Comparison of ENCODE assay signal across 2 cellular contexts in the genomic region with DNA sequence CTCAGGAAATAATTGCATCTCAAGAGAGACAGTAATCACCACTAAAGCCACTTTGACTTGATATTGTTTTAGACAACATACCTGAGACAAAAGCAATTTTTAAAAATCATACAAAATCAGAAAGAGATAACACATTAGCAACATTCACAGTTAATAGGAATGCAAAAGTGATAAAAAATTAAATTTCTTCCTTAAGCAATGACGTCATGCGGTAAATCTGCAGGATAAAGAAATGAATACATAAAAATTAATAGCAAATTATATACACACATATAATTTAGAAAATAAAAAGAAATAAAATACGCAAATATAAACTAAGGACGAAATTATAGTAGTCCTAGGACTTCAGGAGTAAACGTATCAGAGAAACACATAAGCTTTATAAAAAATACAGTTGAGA.
TF ChIP-seq lines count a peak whose summit lies in the region.

No MANE protein-coding gene starts in this region.

TF ChIP-seq in HepG2, 621 proteins besides CTCF, POLR2A, EP300 and RAD21:
- TF ChIP-seq CREB1 (IDR thresholded peaks at IDR 0.05) (peak; percentile 81), CREB1 (CRISPR knock-in tag; IDR thresholded peaks at IDR 0.05) (no peak), HMG20B (CRISPR knock-in tag; conservative IDR thresholded peaks at IDR 0.05) (no peak), ATF7 (IDR thresholded peaks at IDR 0.05) (peak; percentile 97), ATF7 (CRISPR knock-in tag; IDR thresholded peaks at IDR 0.05) (no peak)

TF ChIP-seq in GM12878, 131 proteins besides CTCF, POLR2A, EP300 and RAD21:
- peak; percentile 59 for TF ChIP-seq ATF7 (IDR thresholded peaks at IDR 0.05; ENCODE audit: low read depth)
- no peak for TF ChIP-seq NFXL1 (IDR thresholded peaks at IDR 0.05; ENCODE audit: borderline replicate concordance)
